Comparison of ENCODE assay signal across 24 cellular contexts in the genomic region with DNA sequence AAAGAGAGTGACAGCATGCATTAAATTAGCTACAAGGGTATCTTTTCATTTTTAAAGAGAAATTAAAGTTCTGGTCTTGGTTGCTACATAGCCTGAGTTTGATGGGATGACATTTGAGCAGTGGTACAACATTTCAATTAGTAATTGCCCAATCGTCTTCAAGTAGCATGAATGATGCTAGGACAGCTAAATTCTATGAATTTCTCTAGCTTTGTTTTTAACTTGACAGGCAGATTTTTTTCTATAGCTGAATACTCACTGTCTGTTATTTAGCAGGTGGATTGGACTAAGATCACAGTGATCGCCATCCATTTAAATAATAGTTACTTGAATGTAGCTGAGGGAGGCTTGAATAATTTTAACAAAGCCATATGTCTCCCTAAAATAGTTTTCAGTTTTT.
"Had no signal": no experiment of that assay in that cellular context is flagged by ENCODE, and none has a peak within 500 bp of the region (broad histone marks: within the 10 kb centered on the region; RNA-seq: fewer than 3 reads in every experiment).

No MANE protein-coding gene starts in this region.

- H3K27me3 ChIP-seq: colonic mucosa, esophagus muscularis mucosa, esophagus squamous epithelium, foreskin keratinocyte, gastrocnemius medialis, gastroesophageal sphincter, heart left ventricle, heart right ventricle had no signal

- DNase-seq: colonic mucosa; cortex of kidney; dermis blood vessel endothelial cell; dorsolateral prefrontal cortex; effector CD4-positive, alpha-beta T cell; effector CD8-positive, alpha-beta T cell; effector memory CD4-positive, alpha-beta T cell; effector memory CD8-positive, alpha-beta T cell; endodermal cell; erythroblast; esophagus squamous epithelium; foreskin fibroblast; foreskin keratinocyte; foreskin melanocyte; gastrocnemius medialis; glutamatergic neuron; head of caudate nucleus; heart left ventricle; heart right ventricle had no signal

- ATAC-seq: effector memory CD8-positive, alpha-beta T cell; esophagus mucosa; foreskin keratinocyte; gastrocnemius medialis; gastroesophageal sphincter; heart left ventricle; heart right ventricle had no signal

- H3K4me3 ChIP-seq: colonic mucosa, coronary artery, dorsolateral prefrontal cortex, esophagus muscularis mucosa, esophagus squamous epithelium, gastrocnemius medialis, gastroesophageal sphincter, heart left ventricle, heart right ventricle had no signal

- H3K36me3 ChIP-seq: colonic mucosa, esophagus muscularis mucosa, esophagus squamous epithelium, gastrocnemius medialis, gastroesophageal sphincter, heart left ventricle, heart right ventricle had no signal

- H3K27ac ChIP-seq: colonic mucosa, coronary artery, dorsolateral prefrontal cortex, epithelial cell of prostate, esophagus muscularis mucosa, esophagus squamous epithelium, foreskin keratinocyte, gastrocnemius medialis, gastroesophageal sphincter, heart left ventricle, heart right ventricle had no signal

- H3K9me3 ChIP-seq: colonic mucosa, esophagus muscularis mucosa, esophagus squamous epithelium, gastrocnemius medialis, gastroesophageal sphincter, heart left ventricle, heart right ventricle had no signal
